11 cellular contexts compared by ENCODE assay signal in the genomic region with DNA sequence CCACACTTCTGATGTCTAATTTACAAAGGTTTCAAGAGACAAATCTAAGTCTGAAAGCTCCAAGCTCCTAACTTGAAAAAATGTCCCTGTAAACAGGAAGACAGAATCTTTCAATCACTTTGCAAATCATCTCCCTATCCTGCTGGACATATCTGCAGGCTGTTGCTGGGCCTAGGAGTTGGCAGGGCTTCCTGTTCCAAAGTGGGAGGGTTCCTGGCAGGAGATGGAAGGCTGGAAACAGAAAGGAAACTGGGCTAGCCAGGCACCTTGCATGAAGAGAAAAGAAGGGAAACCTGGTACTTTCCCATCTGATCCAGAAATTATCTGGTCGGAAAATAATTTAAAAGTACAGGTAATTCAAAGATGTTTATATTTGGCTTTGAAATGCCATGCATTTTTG.
DNase-seq lines count a peak whose midpoint lies in the region; ATAC-seq lines count a peak whose summit lies in the region.
"Had no signal": no experiment of that assay in that cellular context is flagged by ENCODE, and none has a peak within 500 bp of the region (broad histone marks: within the 10 kb centered on the region; RNA-seq: fewer than 3 reads in every experiment).

No MANE protein-coding gene starts in this region.

- DNase-seq in A172 (ENCODE audit: low spot score) (peak; percentile 60), M059J (ENCODE audit: low read depth) (peak; percentile 80), dermis blood vessel endothelial cell (peak; percentile 52), medulla oblongata (ENCODE audit: extremely low spot score) (peak; percentile 49), SKM-1 (lab: John Stamatoyannopoulos, UW; ENCODE audit: unreplicated experiment) (no peak), SK-N-DZ (ENCODE audit: low spot score) (no peak), NCI-H1930 (lab: John Stamatoyannopoulos, UW) (no peak)
- DNase-seq: activated naive CD4-positive, alpha-beta T cell treated with anti-CD3 and anti-CD28 coated beads, Interleukin-2, amount 10 ng/mL, durations not matched to agents 7 days and 5 days; hippocampal formation; stimulated activated naive B cell treated with anti-CD40 and anti-IgM and Interleukin-4, amounts not matched to agents 10 μg/mL and 1 μg/mL and 100 μg/mL, for 72 hours had no signal

- no peak for ATAC-seq in GM21825 (IDR thresholded peaks at IDR 0.05; ENCODE audit: unreplicated experiment)
- ATAC-seq: stimulated activated naive B cell treated with anti-CD40 and anti-IgM and Interleukin-4, amounts not matched to agents 10 μg/mL and 1 μg/mL and 100 μg/mL, for 72 hours had no signal

Comparison
In these comparisons a context has a peak if more than half of its experiments do, and no peak if none do; other contexts are left out.
1. DNase-seq: peak in A172 (single experiment), M059J (single experiment), dermis blood vessel endothelial cell (single experiment) and medulla oblongata (single experiment); none in SKM-1 (single experiment), SK-N-DZ (single experiment) and NCI-H1930 (0 of 2).